In genomic region chr3:49719214-49719884, GRCh38 we compare ENCODE assay signal across 8 cellular contexts. TPM values are rescaled to one million over a fixed set of nuclear protein-coding genes. Genes with fewer than 3 reads are reported as not detected.
DNase-seq lines count a peak whose midpoint lies in the region; TF ChIP-seq lines count a peak whose summit lies in the region.

AMIGO3 (minus strand) TSS chr3:49719684; CDS start chr3:49719465, 219 bp downstream.

- peak within 1 kb of the TSS; percentile 92 for H3K4me2 ChIP-seq in hepatocyte

- H3K9me3 ChIP-seq in HEK293 (ENCODE audit: control insufficient read depth, insufficient read depth, low read depth, low read length) (no peaks in the 10 kb centered on the region), hepatocyte (ENCODE audit: low read depth) (no peaks in the 10 kb centered on the region), vagina (no peaks in the 10 kb centered on the region)

- H3K27ac ChIP-seq in HEK293 (ENCODE audit: extremely low read depth, low read depth, low read length) (no peak within 1 kb of the TSS), hepatocyte (peak within 1 kb of the TSS; percentile 38), rectal smooth muscle tissue (ENCODE audit: low read depth, low read length) (peak within 1 kb of the TSS; percentile 39), vagina (peak within 1 kb of the TSS; percentile 1)

- CTCF ChIA-PET in HEK293 (lab: Yijun Ruan, JAX): interaction anchor here (0.6 to 1.2 kb wide), 3 partner anchors 16 to 135 kb away, joined by 4 to 7 read pairs (median 4); no protein-coding TSS in a partner anchor

- intact Hi-C loops in vagina (cut with DNase I): no loop called here

- POLR2A ChIA-PET in HEK293 (lab: Yijun Ruan, JAX): interaction anchor here (1.0 to 1.4 kb wide), 2 partner anchors 8 to 22 kb away, joined by 3 to 5 read pairs; no protein-coding TSS in a partner anchor

- H3K27me3 ChIP-seq in GM06990 (replicated peaks; ENCODE audit: control insufficient read depth, insufficient read depth, low read length): no peaks in the 10 kb centered on the region
- H3K27me3 ChIP-seq in hepatocyte: no peaks in the 10 kb centered on the region
- H3K27me3 ChIP-seq in rectal smooth muscle tissue (ENCODE audit: control insufficient read depth, insufficient read depth, low read length): no peaks in the 10 kb centered on the region
- no peaks in the 10 kb centered on the region for H3K27me3 ChIP-seq in vagina

- H3K36me3 ChIP-seq in GM06990 (ENCODE audit: control insufficient read depth, insufficient read depth, low read length) (peaks cover 30% of the 10 kb centered on the region), HEK293 (ENCODE audit: control insufficient read depth in 2 of 2, insufficient read depth in 1 of 2, low read length in 2 of 2) (peaks cover 0 to 78% of the 10 kb centered on the region in 2 experiments; a peak in 1 of 3 replicates), hepatocyte (replicated peaks; ENCODE audit: insufficient read depth, low read depth) (no peaks in the 10 kb centered on the region), rectal smooth muscle tissue (ENCODE audit: control insufficient read depth, insufficient read depth, low read length) (peaks cover 18% of the 10 kb centered on the region), vagina (peaks cover 0 to 20% of the 10 kb centered on the region in 2 donors)

- TF ChIP-seq POLR2A in vagina (IDR thresholded peaks at IDR 0.05): peak; percentile 57 to 69

- TF ChIP-seq CTCF in GM06990 (IDR thresholded peaks at IDR 0.05; ENCODE audit: insufficient read depth, low read length, poor library complexity, severe bottlenecking) (peak; percentile 63), HEK293 (tag by site-specific recombination; IDR thresholded peaks at IDR 0.05) (no peak), hepatocyte (IDR thresholded peaks at IDR 0.05; ENCODE audit: poor library complexity) (peak; percentile 54), vagina (IDR thresholded peaks at IDR 0.05) (peak in 2 of 3 experiments; percentile 23 to 54)

- no peaks in the 10 kb centered on the region for H3K9me2 ChIP-seq in hepatocyte (replicated peaks; ENCODE audit: insufficient read depth)

- H2AFZ ChIP-seq in hepatocyte: no peak within 1 kb of the TSS

- H3K4me3 ChIP-seq in GM06990 (replicated peaks; ENCODE audit: low read depth, low read length): peak within 1 kb of the TSS; percentile 67
- peak within 1 kb of the TSS; percentile 9 for H3K4me3 ChIP-seq in HEK293 (ENCODE audit: low read depth, low read length)
- H3K4me3 ChIP-seq in hepatocyte: peak within 1 kb of the TSS; percentile 37
- peak within 1 kb of the TSS; percentile 86 for H3K4me3 ChIP-seq in rectal smooth muscle tissue (ENCODE audit: low read length)
- peak within 1 kb of the TSS; percentile 53 to 58 for H3K4me3 ChIP-seq in vagina

- no peak within 1 kb of the TSS for H3K9ac ChIP-seq in rectal smooth muscle tissue (ENCODE audit: low read length)

- H3K79me2 ChIP-seq in hepatocyte: peaks cover 13% of the 10 kb centered on the region

- H3K4me1 ChIP-seq in HEK293 (ENCODE audit: control insufficient read depth, insufficient read depth, low read length) (no peaks in the 10 kb centered on the region), hepatocyte (ENCODE audit: insufficient read depth) (peaks cover 18% of the 10 kb centered on the region), rectal smooth muscle tissue (ENCODE audit: control insufficient read depth, insufficient read depth, low read length) (peaks cover 18% of the 10 kb centered on the region), vagina (peaks cover 39% of the 10 kb centered on the region)

- DNase-seq in GM06990 (ENCODE audit: extremely low read depth, insufficient read length) (peak; percentile 88), NCI-H128 (lab: John Stamatoyannopoulos, UW; ENCODE audit: unreplicated experiment) (peak; percentile 73), T-helper 9 cell (peak; percentile 87), astrocyte of the hippocampus (ENCODE audit: low read depth, low spot score) (peak; percentile 96), hepatocyte (ENCODE audit: low spot score) (peak; percentile 96), vagina (ENCODE audit: extremely low spot score in 2 of 2) (peak in 1 of 2 donors; percentile 96)

- WGBS in hepatocyte (ENCODE audit: low lambda C conversion rate, missing lambda C conversion rate): 2% methylated on average over 50 of the region's 50 CpGs

- peaks cover 3% of the 10 kb centered on the region for H4K20me1 ChIP-seq in hepatocyte (ENCODE audit: insufficient read depth, poor library complexity, severe bottlenecking)

TF ChIP-seq in HEK293, 187 proteins besides CTCF, POLR2A, EP300 and RAD21:
- TF ChIP-seq ZNF341 (tag by site-specific recombination; IDR thresholded peaks at IDR 0.05; ENCODE audit: low read depth): peak; percentile 41
- no peak for TF ChIP-seq ZNF571 (tag by site-specific recombination; IDR thresholded peaks at IDR 0.05)
- TF ChIP-seq SP2 (tag by site-specific recombination; IDR thresholded peaks at IDR 0.05): peak; percentile 16
- TF ChIP-seq KLF16 (tag by site-specific recombination; IDR thresholded peaks at IDR 0.05): no peak
- peak; percentile 36; the same call in 1 of the 2 replicates for TF ChIP-seq ZNF600 (tag by site-specific recombination; IDR thresholded peaks at IDR 0.05)
- TF ChIP-seq FEZF1 (tag by site-specific recombination; IDR thresholded peaks at IDR 0.05): no peak
TF ChIP-seq in HEK293: peak in this region for 3.

RNA-seq across cellular contexts. Expression of gene AMIGO3, which starts in this region (rescaled TPM):
- total RNA-seq in hepatocyte (0.57 and 0.76 TPM in 2 replicates), vagina (not detected)
- 1.7 and 2.4 TPM in 2 replicates for polyA plus RNA-seq in hepatocyte

Comparison
In these comparisons a context has a peak if more than half of its experiments do, and no peak if none do; other contexts are left out.
1. H3K4me3 ChIP-seq: peak in every context shown above with its lines; median percentile 86 in rectal smooth muscle tissue; 67 in GM06990; 56 in vagina; 37 in hepatocyte; 9 in HEK293.